In genomic region chr1:172990598-172991215, GRCh38 we compare ENCODE assay signal across 17 cellular contexts.
A peak's percentile ranks its signal among the peaks of the same experiment; 100 is the strongest.
DNase-seq lines count a peak whose midpoint lies in the region; ATAC-seq and TF ChIP-seq lines count a peak whose summit lies in the region.
"Had no signal": no experiment of that assay in that cellular context is flagged by ENCODE, and none has a peak within 500 bp of the region (broad histone marks: within the 10 kb centered on the region; RNA-seq: fewer than 3 reads in every experiment).

No MANE protein-coding gene starts in this region.

- H3K18ac ChIP-seq in mesenchymal stem cell (ENCODE audit: low read depth in 1 of 2, low read length in 2 of 2), result no peak overlapping the region

- H3K27ac ChIP-seq in ectodermal cell (ENCODE audit: insufficient read depth, low read depth, low read length, poor library complexity, severe bottlenecking) (peak overlapping the region; percentile 2), mesenchymal stem cell (ENCODE audit: low read length, poor library complexity, severe bottlenecking) (peak overlapping the region; percentile 69), right lobe of liver (no peak overlapping the region)
- H3K27ac ChIP-seq: gastrocnemius medialis, SK-N-MC, tibial nerve had no signal

- intact Hi-C loops in right lobe of liver (cut with DNase I), result no loop called here

- no peak overlapping the region for H2AFZ ChIP-seq in mesenchymal stem cell (ENCODE audit: low read depth, low read length)

- no peaks in the 10 kb centered on the region for H3K4me1 Mint-ChIP-seq in T-helper 17 cell
- H3K4me1 Mint-ChIP-seq: immature natural killer cell had no signal

- H2BK12ac ChIP-seq in mesenchymal stem cell (ENCODE audit: low read length in 2 of 2), result no peak overlapping the region

- H3K4me3 Mint-ChIP-seq in T-helper 17 cell, result no peak overlapping the region
- H3K4me3 Mint-ChIP-seq: activated CD4-positive, alpha-beta memory T cell treated with anti-CD3 and anti-CD28 coated beads for 36 hours; immature natural killer cell had no signal

- no peak overlapping the region for H3K27ac Mint-ChIP-seq in T-helper 17 cell
- H3K27ac Mint-ChIP-seq: activated CD4-positive, alpha-beta memory T cell treated with anti-CD3 and anti-CD28 coated beads for 36 hours; immature natural killer cell had no signal

- TF ChIP-seq POLR2A in right lobe of liver (IDR thresholded peaks at IDR 0.05), result no peak

- H3K4me2 ChIP-seq in mesenchymal stem cell (ENCODE audit: low read length, poor library complexity, severe bottlenecking), result no peak overlapping the region

- H3K4me3 ChIP-seq in BJ (ENCODE audit: low read depth, low read length) (no peak overlapping the region), ectodermal cell (ENCODE audit: insufficient read depth, low read depth, low read length) (no peak overlapping the region), mesenchymal stem cell (ENCODE audit: insufficient read depth in 1 of 2, low read depth in 1 of 2, low read length in 2 of 2) (no peak overlapping the region), right lobe of liver (no peak overlapping the region)
- H3K4me3 ChIP-seq: gastrocnemius medialis, SK-N-MC, tibial nerve had no signal

- no peaks in the 10 kb centered on the region for H3K79me1 ChIP-seq in mesenchymal stem cell (replicated peaks; ENCODE audit: low read length, poor library complexity, severe bottlenecking)

- H3K27me3 Mint-ChIP-seq in T-helper 17 cell, result no peaks in the 10 kb centered on the region
- H3K27me3 Mint-ChIP-seq: activated CD4-positive, alpha-beta memory T cell treated with anti-CD3 and anti-CD28 coated beads for 36 hours had no signal

- no peak overlapping the region for H3K4ac ChIP-seq in mesenchymal stem cell (ENCODE audit: low read depth in 1 of 2, low read length in 2 of 2)

- H3K23ac ChIP-seq in mesenchymal stem cell (ENCODE audit: low read length in 2 of 2), result no peak overlapping the region

- H3K9me3 ChIP-seq in ectodermal cell (ENCODE audit: control insufficient read depth, low read length), result no peaks in the 10 kb centered on the region
- H3K9me3 ChIP-seq in mesenchymal stem cell (ENCODE audit: control insufficient read depth, low read length), result no peaks in the 10 kb centered on the region
- H3K9me3 ChIP-seq in right lobe of liver, result no peaks in the 10 kb centered on the region
- H3K9me3 ChIP-seq in T-helper 17 cell (ENCODE audit: control insufficient read depth, low read length, poor library complexity, severe bottlenecking), result no peaks in the 10 kb centered on the region
- H3K9me3 ChIP-seq: BE2C, gastrocnemius medialis, tibial nerve had no signal

- H2BK5ac ChIP-seq in mesenchymal stem cell (ENCODE audit: low read depth, low read length, poor library complexity, severe bottlenecking), result no peak overlapping the region

- no peak overlapping the region for H3K9ac ChIP-seq in mesenchymal stem cell (ENCODE audit: low read length)

- no peak overlapping the region for H4K8ac ChIP-seq in mesenchymal stem cell (ENCODE audit: low read length)

- no peak overlapping the region for H2BK120ac ChIP-seq in mesenchymal stem cell (ENCODE audit: low read depth, low read length)

- H3K14ac ChIP-seq in mesenchymal stem cell (ENCODE audit: low read length in 2 of 2), result no peak overlapping the region

- no peaks in the 10 kb centered on the region for H3K36me3 Mint-ChIP-seq in T-helper 17 cell (ENCODE audit: low read depth)
- H3K36me3 Mint-ChIP-seq: activated CD4-positive, alpha-beta memory T cell treated with anti-CD3 and anti-CD28 coated beads for 36 hours; immature natural killer cell had no signal

- POLR2A ChIA-PET in BJ (lab: Charles Lee), result interaction anchor here (0.6 to 1.4 kb wide), 4 partner anchors 19 to 132 kb away, joined by 4 to 5 read pairs (median 4); no protein-coding TSS in a partner anchor

- TF ChIP-seq CTCF in BJ (IDR thresholded peaks at IDR 0.05; ENCODE audit: insufficient read depth, low read depth, low read length), result no peak
- TF ChIP-seq CTCF in right lobe of liver (IDR thresholded peaks at IDR 0.05), result no peak

- ATAC-seq in right lobe of liver, result no peak
- ATAC-seq in HG02840 (IDR thresholded peaks at IDR 0.05; ENCODE audit: low FRiP score, unreplicated experiment), result no peak
- no peak for ATAC-seq in T-helper 17 cell
- ATAC-seq in HG02884 (IDR thresholded peaks at IDR 0.05; ENCODE audit: unreplicated experiment), result no peak
- ATAC-seq: gastrocnemius medialis had no signal

- DNase-seq in BJ (ENCODE audit: low read depth) (peak; percentile 75), NCI-H226 (peak; percentile 83), mesenchymal stem cell (peak; percentile 61), right lobe of liver (no peak), T-helper 17 cell (no peak)
- DNase-seq: activated CD4-positive, alpha-beta memory T cell treated with anti-CD3 and anti-CD28 coated beads for 36 hours; amniotic stem cell; BE2C; gastrocnemius medialis; immature natural killer cell; NCI-H1417; NCI-H345 had no signal

- no peaks in the 10 kb centered on the region for H3K36me3 ChIP-seq in BJ (ENCODE audit: control insufficient read depth, insufficient read depth, low read length)
- no peaks in the 10 kb centered on the region for H3K36me3 ChIP-seq in ectodermal cell (ENCODE audit: control insufficient read depth, insufficient read depth, low read length)
- no peaks in the 10 kb centered on the region for H3K36me3 ChIP-seq in mesenchymal stem cell (ENCODE audit: control insufficient read depth in 1 of 2, insufficient read depth in 2 of 2, low read depth in 1 of 2, low read length in 2 of 2)
- no peaks in the 10 kb centered on the region for H3K36me3 ChIP-seq in right lobe of liver
- H3K36me3 ChIP-seq: BE2C, gastrocnemius medialis, tibial nerve had no signal

- H2BK15ac ChIP-seq in mesenchymal stem cell (ENCODE audit: low read depth, poor library complexity, severe bottlenecking), result no peak overlapping the region

- H3K4me1 ChIP-seq in ectodermal cell (ENCODE audit: control insufficient read depth, insufficient read depth, low read length) (no peaks in the 10 kb centered on the region), mesenchymal stem cell (ENCODE audit: control insufficient read depth, insufficient read depth, low read depth, low read length) (no peaks in the 10 kb centered on the region), right lobe of liver (no peaks in the 10 kb centered on the region)
- H3K4me1 ChIP-seq: BE2C, gastrocnemius medialis, tibial nerve had no signal

- 55 to 100% methylated on average over 1 of the region's 3 CpGs for WGBS in ectodermal cell, 2 experiments
- WGBS in mesenchymal stem cell, result 80% methylated on average over 1 of the region's 3 CpGs
- WGBS in right lobe of liver (ENCODE audit: insufficient coverage, low coverage, low lambda C conversion rate, missing lambda C conversion rate), result 91% methylated on average over 3 of the region's 3 CpGs

- no peak overlapping the region for H2AK5ac ChIP-seq in mesenchymal stem cell (ENCODE audit: low read length, severe bottlenecking)

- CTCF ChIA-PET in BJ (lab: Yijun Ruan, JAX), result interaction anchor here (0.6 to 1.1 kb wide), 6 partner anchors 14 to 724 kb away, joined by 3 to 4 read pairs (median 3); no protein-coding TSS in a partner anchor

- H4K91ac ChIP-seq in mesenchymal stem cell (ENCODE audit: low read length), result no peak overlapping the region

- H3K27me3 ChIP-seq in BJ (ENCODE audit: control insufficient read depth, insufficient read depth, low read length) (no peaks in the 10 kb centered on the region), ectodermal cell (ENCODE audit: control insufficient read depth, insufficient read depth, low read length, poor library complexity, severe bottlenecking) (no peaks in the 10 kb centered on the region), mesenchymal stem cell (ENCODE audit: control insufficient read depth in 1 of 2, insufficient read depth in 1 of 2, low read length in 2 of 2) (no peaks in the 10 kb centered on the region), right lobe of liver (no peaks in the 10 kb centered on the region)
- H3K27me3 ChIP-seq: BE2C, gastrocnemius medialis, tibial nerve had no signal

Comparison
In these comparisons a context has a peak if more than half of its experiments do, and no peak if none do; other contexts are left out.
1. DNase-seq: peak in BJ (single experiment), NCI-H226 (single experiment) and mesenchymal stem cell (single experiment); none in right lobe of liver (0 of 3) and T-helper 17 cell (0 of 3).
2. H3K27ac ChIP-seq: peak in ectodermal cell (single experiment) and mesenchymal stem cell (single experiment); none in right lobe of liver (0 of 3).